ENCODE assay signal across 1 cellular context in genomic region chr19:48806818-48807589, GRCh38.
A peak's percentile ranks its signal among the peaks of the same experiment; 100 is the strongest.
TF ChIP-seq lines count a peak whose summit lies in the region.

No MANE protein-coding gene starts in this region.

TF ChIP-seq in HepG2, 621 proteins besides CTCF, POLR2A, EP300 and RAD21 (continued from another document and continues in another):
- TF ChIP-seq, protein P1, sequence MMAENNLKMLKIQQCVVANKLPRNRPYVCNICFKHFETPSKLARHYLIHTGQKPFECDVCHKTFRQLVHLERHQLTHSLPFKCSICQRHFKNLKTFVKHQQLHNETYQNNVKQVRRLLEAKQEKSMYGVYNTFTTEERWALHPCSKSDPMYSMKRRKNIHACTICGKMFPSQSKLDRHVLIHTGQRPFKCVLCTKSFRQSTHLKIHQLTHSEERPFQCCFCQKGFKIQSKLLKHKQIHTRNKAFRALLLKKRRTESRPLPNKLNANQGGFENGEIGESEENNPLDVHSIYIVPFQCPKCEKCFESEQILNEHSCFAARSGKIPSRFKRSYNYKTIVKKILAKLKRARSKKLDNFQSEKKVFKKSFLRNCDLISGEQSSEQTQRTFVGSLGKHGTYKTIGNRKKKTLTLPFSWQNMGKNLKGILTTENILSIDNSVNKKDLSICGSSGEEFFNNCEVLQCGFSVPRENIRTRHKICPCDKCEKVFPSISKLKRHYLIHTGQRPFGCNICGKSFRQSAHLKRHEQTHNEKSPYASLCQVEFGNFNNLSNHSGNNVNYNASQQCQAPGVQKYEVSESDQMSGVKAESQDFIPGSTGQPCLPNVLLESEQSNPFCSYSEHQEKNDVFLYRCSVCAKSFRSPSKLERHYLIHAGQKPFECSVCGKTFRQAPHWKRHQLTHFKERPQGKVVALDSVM (CRISPR knock-in tag; IDR thresholded peaks at IDR 0.05), result no peak
- TF ChIP-seq, protein P2, sequence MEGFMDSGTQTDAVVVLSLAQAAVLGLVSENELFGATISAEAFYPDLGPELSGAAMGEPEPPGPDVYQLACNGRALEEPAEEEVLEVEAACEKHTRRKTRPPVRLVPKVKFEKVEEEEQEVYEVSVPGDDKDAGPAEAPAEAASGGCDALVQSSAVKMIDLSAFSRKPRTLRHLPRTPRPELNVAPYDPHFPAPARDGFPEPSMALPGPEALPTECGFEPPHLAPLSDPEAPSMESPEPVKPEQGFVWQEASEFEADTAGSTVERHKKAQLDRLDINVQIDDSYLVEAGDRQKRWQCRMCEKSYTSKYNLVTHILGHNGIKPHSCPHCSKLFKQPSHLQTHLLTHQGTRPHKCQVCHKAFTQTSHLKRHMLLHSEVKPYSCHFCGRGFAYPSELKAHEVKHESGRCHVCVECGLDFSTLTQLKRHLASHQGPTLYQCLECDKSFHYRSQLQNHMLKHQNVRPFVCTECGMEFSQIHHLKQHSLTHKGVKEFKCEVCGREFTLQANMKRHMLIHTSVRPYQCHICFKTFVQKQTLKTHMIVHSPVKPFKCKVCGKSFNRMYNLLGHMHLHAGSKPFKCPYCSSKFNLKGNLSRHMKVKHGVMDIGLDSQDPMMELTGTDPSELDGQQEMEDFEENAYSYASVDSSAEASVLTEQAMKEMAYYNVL (CRISPR knock-in tag; IDR thresholded peaks at IDR 0.05; ENCODE audit: borderline replicate concordance), result no peak
- TF ChIP-seq ZNF556 (CRISPR knock-in tag; IDR thresholded peaks at IDR 0.05; ENCODE audit: borderline replicate concordance) (peak; percentile 58; the same call in 1 of the 2 replicates), KMT2A (CRISPR knock-in tag; IDR thresholded peaks at IDR 0.05) (no peak), ZNF441 (CRISPR knock-in tag; IDR thresholded peaks at IDR 0.05; ENCODE audit: borderline replicate concordance) (peak; percentile 39; the same call in 1 of the 2 replicates), NFE2L1 (CRISPR knock-in tag; IDR thresholded peaks at IDR 0.05; ENCODE audit: borderline replicate concordance) (no peak), ZBTB3 (CRISPR knock-in tag; IDR thresholded peaks at IDR 0.05; ENCODE audit: borderline replicate concordance, low read depth) (peak; percentile 81; the same call in 1 of the 2 replicates), ZNF75D (CRISPR knock-in tag; IDR thresholded peaks at IDR 0.05; ENCODE audit: borderline replicate concordance) (no peak), ZNF124 (CRISPR knock-in tag; IDR thresholded peaks at IDR 0.05) (no peak), BORCS8-MEF2B (CRISPR knock-in tag; IDR thresholded peaks at IDR 0.05) (no peak), FOXA3 (CRISPR knock-in tag; IDR thresholded peaks at IDR 0.05) (peak; percentile 53; the same call in 1 of the 2 replicates), ARNTL (CRISPR knock-in tag; IDR thresholded peaks at IDR 0.05) (no peak), ZNF10 (CRISPR knock-in tag; IDR thresholded peaks at IDR 0.05; ENCODE audit: borderline replicate concordance, low read depth) (no peak), GLI4 (CRISPR knock-in tag; IDR thresholded peaks at IDR 0.05; ENCODE audit: borderline replicate concordance) (peak; percentile 68; the same call in 1 of the 2 replicates), ZNF225 (CRISPR knock-in tag; IDR thresholded peaks at IDR 0.05) (no peak), GLMP (CRISPR knock-in tag; IDR thresholded peaks at IDR 0.05; ENCODE audit: borderline replicate concordance) (no peak), PLSCR1 (CRISPR knock-in tag; IDR thresholded peaks at IDR 0.05; ENCODE audit: borderline replicate concordance) (no peak), ZNF143 (CRISPR knock-in tag; IDR thresholded peaks at IDR 0.05) (peak; percentile 64), CAMTA2 (CRISPR knock-in tag; IDR thresholded peaks at IDR 0.05; ENCODE audit: borderline replicate concordance) (no peak), ZNF446 (CRISPR knock-in tag; IDR thresholded peaks at IDR 0.05) (no peak; the same call in 1 of the 2 replicates), AGO2 (optimal IDR thresholded peaks at IDR 0.05; ENCODE audit: low read depth, low read length) (no peak), ZBTB43 (CRISPR knock-in tag; conservative IDR thresholded peaks at IDR 0.05) (no peak), ZSCAN22 (CRISPR knock-in tag; IDR thresholded peaks at IDR 0.05) (peak; percentile 100), ARHGAP35 (CRISPR knock-in tag; IDR thresholded peaks at IDR 0.05; ENCODE audit: borderline replicate concordance) (no peak), ZBTB21 (CRISPR knock-in tag; IDR thresholded peaks at IDR 0.05) (no peak), RORA (CRISPR knock-in tag; IDR thresholded peaks at IDR 0.05) (no peak), KDM5A (IDR thresholded peaks at IDR 0.05; ENCODE audit: borderline replicate concordance, low read length) (peak; percentile 66), NR2C2 (CRISPR knock-in tag; IDR thresholded peaks at IDR 0.05; ENCODE audit: borderline replicate concordance) (no peak; the same call in 1 of the 2 replicates), ZFYVE20 (CRISPR knock-in tag; IDR thresholded peaks at IDR 0.05; ENCODE audit: borderline replicate concordance, low read depth) (no peak), ZBTB38 (CRISPR knock-in tag; IDR thresholded peaks at IDR 0.05) (no peak), JUN (CRISPR knock-in tag; IDR thresholded peaks at IDR 0.05) (no peak), CENPX (CRISPR knock-in tag; IDR thresholded peaks at IDR 0.05) (no peak), GMEB2 (CRISPR knock-in tag; IDR thresholded peaks at IDR 0.05; ENCODE audit: low read depth) (no peak), ZNF564 (CRISPR knock-in tag; IDR thresholded peaks at IDR 0.05) (no peak), ZC3H13 (CRISPR knock-in tag; IDR thresholded peaks at IDR 0.05) (no peak), REL (CRISPR knock-in tag; conservative IDR thresholded peaks at IDR 0.05) (no peak), MAX (IDR thresholded peaks at IDR 0.05) (peak; percentile 36; the same call in 1 of the 2 replicates), PHF8 (CRISPR knock-in tag; IDR thresholded peaks at IDR 0.05) (peak; percentile 61)
- TF ChIP-seq, protein P3, sequence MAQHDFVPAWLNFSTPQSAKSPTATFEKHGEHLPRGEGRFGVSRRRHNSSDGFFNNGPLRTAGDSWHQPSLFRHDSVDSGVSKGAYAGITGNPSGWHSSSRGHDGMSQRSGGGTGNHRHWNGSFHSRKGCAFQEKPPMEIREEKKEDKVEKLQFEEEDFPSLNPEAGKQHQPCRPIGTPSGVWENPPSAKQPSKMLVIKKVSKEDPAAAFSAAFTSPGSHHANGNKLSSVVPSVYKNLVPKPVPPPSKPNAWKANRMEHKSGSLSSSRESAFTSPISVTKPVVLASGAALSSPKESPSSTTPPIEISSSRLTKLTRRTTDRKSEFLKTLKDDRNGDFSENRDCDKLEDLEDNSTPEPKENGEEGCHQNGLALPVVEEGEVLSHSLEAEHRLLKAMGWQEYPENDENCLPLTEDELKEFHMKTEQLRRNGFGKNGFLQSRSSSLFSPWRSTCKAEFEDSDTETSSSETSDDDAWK (CRISPR knock-in tag; IDR thresholded peaks at IDR 0.05), result no peak
- TF ChIP-seq, protein P4, sequence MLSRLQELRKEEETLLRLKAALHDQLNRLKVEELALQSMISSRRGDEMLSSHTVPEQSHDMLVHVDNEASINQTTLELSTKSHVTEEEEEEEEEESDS (CRISPR knock-in tag; IDR thresholded peaks at IDR 0.05; ENCODE audit: borderline replicate concordance), result no peak
- TF ChIP-seq, protein P5, sequence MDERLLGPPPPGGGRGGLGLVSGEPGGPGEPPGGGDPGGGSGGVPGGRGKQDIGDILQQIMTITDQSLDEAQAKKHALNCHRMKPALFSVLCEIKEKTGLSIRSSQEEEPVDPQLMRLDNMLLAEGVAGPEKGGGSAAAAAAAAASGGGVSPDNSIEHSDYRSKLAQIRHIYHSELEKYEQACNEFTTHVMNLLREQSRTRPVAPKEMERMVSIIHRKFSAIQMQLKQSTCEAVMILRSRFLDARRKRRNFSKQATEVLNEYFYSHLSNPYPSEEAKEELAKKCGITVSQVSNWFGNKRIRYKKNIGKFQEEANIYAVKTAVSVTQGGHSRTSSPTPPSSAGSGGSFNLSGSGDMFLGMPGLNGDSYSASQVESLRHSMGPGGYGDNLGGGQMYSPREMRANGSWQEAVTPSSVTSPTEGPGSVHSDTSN (CRISPR knock-in tag; IDR thresholded peaks at IDR 0.05), result no peak
- TF ChIP-seq, protein P6, sequence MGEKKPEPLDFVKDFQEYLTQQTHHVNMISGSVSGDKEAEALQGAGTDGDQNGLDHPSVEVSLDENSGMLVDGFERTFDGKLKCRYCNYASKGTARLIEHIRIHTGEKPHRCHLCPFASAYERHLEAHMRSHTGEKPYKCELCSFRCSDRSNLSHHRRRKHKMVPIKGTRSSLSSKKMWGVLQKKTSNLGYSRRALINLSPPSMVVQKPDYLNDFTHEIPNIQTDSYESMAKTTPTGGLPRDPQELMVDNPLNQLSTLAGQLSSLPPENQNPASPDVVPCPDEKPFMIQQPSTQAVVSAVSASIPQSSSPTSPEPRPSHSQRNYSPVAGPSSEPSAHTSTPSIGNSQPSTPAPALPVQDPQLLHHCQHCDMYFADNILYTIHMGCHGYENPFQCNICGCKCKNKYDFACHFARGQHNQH (CRISPR knock-in tag; IDR thresholded peaks at IDR 0.05), result peak; percentile 24; the same call in 1 of the 2 replicates
- TF ChIP-seq, protein P7, sequence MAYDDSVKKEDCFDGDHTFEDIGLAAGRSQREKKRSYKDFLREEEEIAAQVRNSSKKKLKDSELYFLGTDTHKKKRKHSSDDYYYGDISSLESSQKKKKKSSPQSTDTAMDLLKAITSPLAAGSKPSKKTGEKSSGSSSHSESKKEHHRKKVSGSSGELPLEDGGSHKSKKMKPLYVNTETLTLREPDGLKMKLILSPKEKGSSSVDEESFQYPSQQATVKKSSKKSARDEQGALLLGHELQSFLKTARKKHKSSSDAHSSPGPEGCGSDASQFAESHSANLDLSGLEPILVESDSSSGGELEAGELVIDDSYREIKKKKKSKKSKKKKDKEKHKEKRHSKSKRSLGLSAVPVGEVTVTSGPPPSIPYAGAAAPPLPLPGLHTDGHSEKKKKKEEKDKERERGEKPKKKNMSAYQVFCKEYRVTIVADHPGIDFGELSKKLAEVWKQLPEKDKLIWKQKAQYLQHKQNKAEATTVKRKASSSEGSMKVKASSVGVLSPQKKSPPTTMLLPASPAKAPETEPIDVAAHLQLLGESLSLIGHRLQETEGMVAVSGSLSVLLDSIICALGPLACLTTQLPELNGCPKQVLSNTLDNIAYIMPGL (CRISPR knock-in tag; IDR thresholded peaks at IDR 0.05; ENCODE audit: borderline replicate concordance in 1 of 2, low read depth in 1 of 2), result peak in 1 of 2 experiments; percentile 77; a peak in 3 of 4 replicates
- TF ChIP-seq, protein P8, sequence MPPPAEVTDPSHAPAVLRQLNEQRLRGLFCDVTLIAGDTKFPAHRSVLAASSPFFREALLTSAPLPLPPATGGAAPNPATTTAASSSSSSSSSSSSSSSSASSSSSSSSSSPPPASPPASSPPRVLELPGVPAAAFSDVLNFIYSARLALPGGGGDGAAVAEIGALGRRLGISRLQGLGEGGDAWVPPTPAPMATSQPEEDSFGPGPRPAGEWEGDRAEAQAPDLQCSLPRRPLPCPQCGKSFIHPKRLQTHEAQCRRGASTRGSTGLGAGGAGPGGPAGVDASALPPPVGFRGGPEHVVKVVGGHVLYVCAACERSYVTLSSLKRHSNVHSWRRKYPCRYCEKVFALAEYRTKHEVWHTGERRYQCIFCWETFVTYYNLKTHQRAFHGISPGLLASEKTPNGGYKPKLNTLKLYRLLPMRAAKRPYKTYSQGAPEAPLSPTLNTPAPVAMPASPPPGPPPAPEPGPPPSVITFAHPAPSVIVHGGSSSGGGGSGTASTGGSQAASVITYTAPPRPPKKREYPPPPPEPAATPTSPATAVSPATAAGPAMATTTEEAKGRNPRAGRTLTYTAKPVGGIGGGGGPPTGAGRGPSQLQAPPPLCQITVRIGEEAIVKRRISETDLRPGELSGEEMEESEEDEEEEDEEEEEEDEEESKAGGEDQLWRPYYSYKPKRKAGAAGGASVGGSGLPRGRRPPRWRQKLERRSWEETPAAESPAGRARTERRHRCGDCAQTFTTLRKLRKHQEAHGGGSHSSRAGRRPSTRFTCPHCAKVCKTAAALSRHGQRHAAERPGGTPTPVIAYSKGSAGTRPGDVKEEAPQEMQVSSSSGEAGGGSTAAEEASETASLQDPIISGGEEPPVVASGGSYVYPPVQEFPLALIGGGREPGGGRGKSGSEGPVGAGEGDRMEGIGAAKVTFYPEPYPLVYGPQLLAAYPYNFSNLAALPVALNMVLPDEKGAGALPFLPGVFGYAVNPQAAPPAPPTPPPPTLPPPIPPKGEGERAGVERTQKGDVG (CRISPR knock-in tag; IDR thresholded peaks at IDR 0.05; ENCODE audit: borderline replicate concordance), result no peak
